Comparison of ENCODE assay signal across 26 cellular contexts in the genomic region with DNA sequence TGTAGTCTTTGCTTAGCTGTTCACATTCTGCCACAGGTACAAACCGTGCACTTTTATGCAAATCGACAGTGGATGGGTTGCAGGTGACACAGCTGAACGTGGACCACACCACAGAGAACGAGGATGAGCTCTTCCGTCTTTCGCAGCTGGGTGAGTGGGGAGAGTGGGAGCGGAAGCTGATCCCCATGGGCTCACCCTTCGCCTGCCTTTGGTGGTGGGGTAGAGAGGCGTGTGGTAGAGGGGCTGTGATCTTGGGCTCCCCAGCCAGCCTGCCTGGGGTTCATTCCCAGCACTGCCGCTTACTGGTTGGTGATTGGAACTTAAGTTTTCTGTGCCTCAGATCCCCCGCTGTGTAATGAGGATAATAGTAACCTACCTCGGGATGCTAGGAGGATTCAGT. TPM values are rescaled to one million over a fixed set of nuclear protein-coding genes. Genes with fewer than 3 reads are reported as not detected.
"Had no signal": no experiment of that assay in that cellular context is flagged by ENCODE, and none has a peak within 500 bp of the region (broad histone marks: within the 10 kb centered on the region; RNA-seq: fewer than 3 reads in every experiment).

No MANE protein-coding gene starts in this region.

- ATAC-seq: effector memory CD8-positive, alpha-beta T cell; esophagus mucosa; naive thymus-derived CD8-positive, alpha-beta T cell; right cardiac atrium had no signal

- H3K27ac ChIP-seq: colonic mucosa, left ventricle myocardium inferior, neutrophil, ovary, testis, vagina had no signal

- H3K27me3 Mint-ChIP-seq: activated naive CD8-positive, alpha-beta T cell treated with anti-CD3 and anti-CD28 coated beads for 36 hours; effector memory CD8-positive, alpha-beta T cell; naive thymus-derived CD8-positive, alpha-beta T cell had no signal

- H3K36me3 ChIP-seq: ovary had no signal

- H3K9me3 ChIP-seq: colonic mucosa, left ventricle myocardium inferior, neutrophil, ovary, testis, vagina had no signal

- FAIRE-seq: astrocyte, endothelial cell of umbilical vein, frontal cortex had no signal

- H3K27ac Mint-ChIP-seq: activated naive CD8-positive, alpha-beta T cell treated with anti-CD3 and anti-CD28 coated beads for 36 hours; mesothelial cell of epicardium had no signal

- H3K9me3 Mint-ChIP-seq: activated naive CD8-positive, alpha-beta T cell treated with anti-CD3 and anti-CD28 coated beads for 36 hours; effector memory CD8-positive, alpha-beta T cell; mesothelial cell of epicardium; naive thymus-derived CD8-positive, alpha-beta T cell had no signal

- DNase-seq: activated naive CD8-positive, alpha-beta T cell treated with anti-CD3 and anti-CD28 coated beads for 36 hours; activated T-cell treated with anti-CD3 and anti-CD28 coated beads, Interleukin-2, amount 50 U/mL, for 1 hour; central memory CD4-positive, alpha-beta T cell; colonic mucosa; dorsolateral prefrontal cortex; effector memory CD8-positive, alpha-beta T cell; glutamatergic neuron; hippocampal formation; left ventricle myocardium inferior; naive thymus-derived CD8-positive, alpha-beta T cell; ovary; right cardiac atrium; stimulated activated CD4-positive, alpha-beta T cell treated with anti-CD3 and anti-CD28 coated beads, Interleukin-2, amount 100 ng/mL, for 24 hours; stimulated activated CD8-positive, alpha-beta memory T cell treated with anti-CD3 and anti-CD28 coated beads, Interleukin-4, amount 100 ng/mL, for 48 hours; stimulated activated naive CD4-positive, alpha-beta T cell; testis; trophoblast cell had no signal

- H3K27me3 ChIP-seq: colonic mucosa, dorsolateral prefrontal cortex, neutrophil, ovary, testis, vagina had no signal

- H3K4me3 ChIP-seq: colonic mucosa, dorsolateral prefrontal cortex, left ventricle myocardium inferior, ovary, testis, vagina had no signal

- H3K4me3 Mint-ChIP-seq: activated naive CD8-positive, alpha-beta T cell treated with anti-CD3 and anti-CD28 coated beads for 36 hours; effector memory CD8-positive, alpha-beta T cell; mesothelial cell of epicardium had no signal

- H3K4me1 Mint-ChIP-seq: mesothelial cell of epicardium had no signal

- H3K4me1 ChIP-seq: colonic mucosa, testis had no signal

RNA-seq across cellular contexts. Expression of a gene that starts 38.1 kb away (rescaled TPM):
- total RNA-seq: endothelial cell of umbilical vein, lung microvascular endothelial cell, pulmonary artery endothelial cell had no signal
- polyA plus RNA-seq: endothelial cell of umbilical vein had no signal
